ENCODE assay signal across 8 cellular contexts in the genomic region with DNA sequence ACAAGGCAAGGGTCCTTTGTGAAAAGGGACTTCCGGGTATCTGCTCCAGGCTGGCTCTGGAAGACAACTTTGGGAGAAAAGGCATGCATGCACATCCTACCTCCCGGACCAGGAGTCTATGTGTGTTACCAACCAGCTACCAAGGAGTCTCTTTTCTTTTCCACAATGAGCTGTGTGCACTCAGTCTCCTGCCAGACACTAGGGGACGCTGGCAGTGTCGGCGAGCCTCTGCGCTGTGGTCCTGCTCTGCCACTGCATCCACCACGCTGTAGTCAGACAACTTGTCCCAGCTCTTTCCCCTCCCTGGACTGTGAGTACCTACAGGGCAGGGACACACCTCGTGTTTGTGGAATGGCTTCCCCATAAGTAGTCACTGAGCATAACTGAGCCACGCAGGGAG. TPM values are rescaled to one million over a fixed set of nuclear protein-coding genes. Genes with fewer than 3 reads are reported as not detected.
DNase-seq lines count a peak whose midpoint lies in the region; TF ChIP-seq lines count a peak whose summit lies in the region.

No MANE protein-coding gene starts in this region.

- no peak overlapping the region for H3K27ac Mint-ChIP-seq in CD14-positive monocyte

- H3K27me3 ChIP-seq in brain microvascular endothelial cell (replicated peaks) (no peaks in the 10 kb centered on the region), liver (ENCODE audit: control insufficient read depth in 4 of 4, insufficient read depth in 4 of 4, low read length in 3 of 4) (no peaks in the 10 kb centered on the region)

- in situ Hi-C loops in brain microvascular endothelial cell (cut with HindIII; ENCODE audit: low pct_ligation_motif_present, low sequenced_read_pairs) = no loop called here

- peak; percentile 23 to 61 for TF ChIP-seq RAD21 in liver (IDR thresholded peaks at IDR 0.05)

- TF ChIP-seq CTCF in CD14-positive monocyte (IDR thresholded peaks at IDR 0.05) = peak; percentile 65
- TF ChIP-seq CTCF in brain microvascular endothelial cell (IDR thresholded peaks at IDR 0.05; ENCODE audit: low read depth, low read length, missing control alignments) = peak; percentile 95
- TF ChIP-seq CTCF in liver (IDR thresholded peaks at IDR 0.05; ENCODE audit: low read depth, low read length, missing input control) = peak; percentile 38

- no peaks in the 10 kb centered on the region for H3K36me3 ChIP-seq in brain microvascular endothelial cell (replicated peaks)
- H3K36me3 ChIP-seq in liver (ENCODE audit: control insufficient read depth in 4 of 4, insufficient read depth in 3 of 4, low read depth in 1 of 4, low read length in 3 of 4) = no peaks in the 10 kb centered on the region

- H3K27me3 Mint-ChIP-seq in CD14-positive monocyte (ENCODE audit: low read depth in 3 of 3) = peaks cover 11 to 17% (median 17%) of the 10 kb centered on the region in 3 donors

- H3K4me3 ChIP-seq in brain microvascular endothelial cell (ENCODE audit: low read depth, low read length) (no peak overlapping the region), liver (ENCODE audit: low read depth in 1 of 3, low read length in 3 of 3) (no peak overlapping the region)

- peaks cover 0 to 8% (median 1%) of the 10 kb centered on the region in 4 donors for H3K4me1 ChIP-seq in liver (ENCODE audit: control insufficient read depth in 4 of 4, insufficient read depth in 4 of 4, low read length in 3 of 4)

- no peaks in the 10 kb centered on the region for H3K9me3 ChIP-seq in liver (ENCODE audit: control insufficient read depth in 4 of 4, low read length in 3 of 4)

- no peak overlapping the region for H3K27ac ChIP-seq in brain microvascular endothelial cell
- no peak overlapping the region for H3K27ac ChIP-seq in liver (ENCODE audit: low read depth in 1 of 2, low read length in 2 of 2)

- H3K9me3 Mint-ChIP-seq in CD14-positive monocyte = peaks cover 0 to 3% (median 0%) of the 10 kb centered on the region in 7 donors

- H3K4me3 Mint-ChIP-seq in CD14-positive monocyte = no peak overlapping the region

- WGBS in liver = 30% methylated on average over 9 of the region's 9 CpGs

- no peaks in the 10 kb centered on the region for H3K36me3 Mint-ChIP-seq in CD14-positive monocyte

- no peak overlapping the region for H3K9ac ChIP-seq in liver (ENCODE audit: low read depth in 1 of 2, low read length in 2 of 2)

- DNase-seq in CD14-positive monocyte (ENCODE audit: low spot score) (no peak), HEK293T (ENCODE audit: extremely low spot score) (peak; percentile 91), SHP77 treated with DMSO at 0.1 percent for 48 hours (lab: John Stamatoyannopoulos, UW) (peak; percentile 78), brain microvascular endothelial cell (peak; percentile 62), NOMO-1 treated with DMSO at 0.1 percent for 48 hours (lab: John Stamatoyannopoulos, UW; ENCODE audit: unreplicated experiment) (no peak), dedifferentiated amniotic fluid mesenchymal stem cell (ENCODE audit: extremely low spot score) (no peak), T-helper 9 cell (no peak)

- POLR2A ChIA-PET in HEK293T (lab: Yijun Ruan, JAX) = interaction anchor here (1.0 to 1.1 kb wide), 3 partner anchors 26 to 41 kb away, joined by 4 to 11 read pairs (median 5); a partner anchor contains a TSS

- intact Hi-C loops in CD14-positive monocyte (cut with micrococcal nuclease) = loop anchor here in 1 of 2 donors (2.0 kb wide), 1 partner anchor 25 kb away; no protein-coding TSS in a partner anchor

- CTCF ChIA-PET in HEK293T (lab: Yijun Ruan, JAX) = interaction anchor here (0.5 to 1.8 kb wide), 14 partner anchors 8 to 166 kb away, joined by 3 to 18 read pairs (median 4); a partner anchor contains a TSS

- H3K4me1 Mint-ChIP-seq in CD14-positive monocyte = peaks cover 4% of the 10 kb centered on the region

TF ChIP-seq in HEK293T, 16 proteins besides CTCF, POLR2A, EP300 and RAD21:
- TF ChIP-seq, protein P1, sequence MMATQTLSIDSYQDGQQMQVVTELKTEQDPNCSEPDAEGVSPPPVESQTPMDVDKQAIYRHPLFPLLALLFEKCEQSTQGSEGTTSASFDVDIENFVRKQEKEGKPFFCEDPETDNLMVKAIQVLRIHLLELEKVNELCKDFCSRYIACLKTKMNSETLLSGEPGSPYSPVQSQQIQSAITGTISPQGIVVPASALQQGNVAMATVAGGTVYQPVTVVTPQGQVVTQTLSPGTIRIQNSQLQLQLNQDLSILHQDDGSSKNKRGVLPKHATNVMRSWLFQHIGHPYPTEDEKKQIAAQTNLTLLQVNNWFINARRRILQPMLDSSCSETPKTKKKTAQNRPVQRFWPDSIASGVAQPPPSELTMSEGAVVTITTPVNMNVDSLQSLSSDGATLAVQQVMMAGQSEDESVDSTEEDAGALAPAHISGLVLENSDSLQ (IDR thresholded peaks at IDR 0.05) = no peak
- TF ChIP-seq SUZ12 (IDR thresholded peaks at IDR 0.05) (no peak), HDGF (IDR thresholded peaks at IDR 0.05; ENCODE audit: borderline replicate concordance) (peak; percentile 87; the same call in 1 of the 2 replicates), TARDBP (IDR thresholded peaks at IDR 0.05) (no peak), FOXA1 (IDR thresholded peaks at IDR 0.05) (no peak), ELF4 (IDR thresholded peaks at IDR 0.05) (no peak), L3MBTL2 (conservative IDR thresholded peaks at IDR 0.05) (no peak)
TF ChIP-seq in HEK293T: peak in this region for 1.

TF ChIP-seq in liver, 16 proteins besides CTCF, POLR2A, EP300 and RAD21:
- TF ChIP-seq GABPA (IDR thresholded peaks at IDR 0.05 in 1 of 2, conservative IDR thresholded peaks at IDR 0.05 in 1 of 2) = no peak
- TF ChIP-seq, protein P2, sequence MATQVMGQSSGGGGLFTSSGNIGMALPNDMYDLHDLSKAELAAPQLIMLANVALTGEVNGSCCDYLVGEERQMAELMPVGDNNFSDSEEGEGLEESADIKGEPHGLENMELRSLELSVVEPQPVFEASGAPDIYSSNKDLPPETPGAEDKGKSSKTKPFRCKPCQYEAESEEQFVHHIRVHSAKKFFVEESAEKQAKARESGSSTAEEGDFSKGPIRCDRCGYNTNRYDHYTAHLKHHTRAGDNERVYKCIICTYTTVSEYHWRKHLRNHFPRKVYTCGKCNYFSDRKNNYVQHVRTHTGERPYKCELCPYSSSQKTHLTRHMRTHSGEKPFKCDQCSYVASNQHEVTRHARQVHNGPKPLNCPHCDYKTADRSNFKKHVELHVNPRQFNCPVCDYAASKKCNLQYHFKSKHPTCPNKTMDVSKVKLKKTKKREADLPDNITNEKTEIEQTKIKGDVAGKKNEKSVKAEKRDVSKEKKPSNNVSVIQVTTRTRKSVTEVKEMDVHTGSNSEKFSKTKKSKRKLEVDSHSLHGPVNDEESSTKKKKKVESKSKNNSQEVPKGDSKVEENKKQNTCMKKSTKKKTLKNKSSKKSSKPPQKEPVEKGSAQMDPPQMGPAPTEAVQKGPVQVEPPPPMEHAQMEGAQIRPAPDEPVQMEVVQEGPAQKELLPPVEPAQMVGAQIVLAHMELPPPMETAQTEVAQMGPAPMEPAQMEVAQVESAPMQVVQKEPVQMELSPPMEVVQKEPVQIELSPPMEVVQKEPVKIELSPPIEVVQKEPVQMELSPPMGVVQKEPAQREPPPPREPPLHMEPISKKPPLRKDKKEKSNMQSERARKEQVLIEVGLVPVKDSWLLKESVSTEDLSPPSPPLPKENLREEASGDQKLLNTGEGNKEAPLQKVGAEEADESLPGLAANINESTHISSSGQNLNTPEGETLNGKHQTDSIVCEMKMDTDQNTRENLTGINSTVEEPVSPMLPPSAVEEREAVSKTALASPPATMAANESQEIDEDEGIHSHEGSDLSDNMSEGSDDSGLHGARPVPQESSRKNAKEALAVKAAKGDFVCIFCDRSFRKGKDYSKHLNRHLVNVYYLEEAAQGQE (IDR thresholded peaks at IDR 0.05) = no peak
- no peak for TF ChIP-seq NR2F2 (IDR thresholded peaks at IDR 0.05)
- no peak for TF ChIP-seq TAF1 (conservative IDR thresholded peaks at IDR 0.05)
- no peak for TF ChIP-seq JUND (IDR thresholded peaks at IDR 0.05)
- TF ChIP-seq, protein P3, sequence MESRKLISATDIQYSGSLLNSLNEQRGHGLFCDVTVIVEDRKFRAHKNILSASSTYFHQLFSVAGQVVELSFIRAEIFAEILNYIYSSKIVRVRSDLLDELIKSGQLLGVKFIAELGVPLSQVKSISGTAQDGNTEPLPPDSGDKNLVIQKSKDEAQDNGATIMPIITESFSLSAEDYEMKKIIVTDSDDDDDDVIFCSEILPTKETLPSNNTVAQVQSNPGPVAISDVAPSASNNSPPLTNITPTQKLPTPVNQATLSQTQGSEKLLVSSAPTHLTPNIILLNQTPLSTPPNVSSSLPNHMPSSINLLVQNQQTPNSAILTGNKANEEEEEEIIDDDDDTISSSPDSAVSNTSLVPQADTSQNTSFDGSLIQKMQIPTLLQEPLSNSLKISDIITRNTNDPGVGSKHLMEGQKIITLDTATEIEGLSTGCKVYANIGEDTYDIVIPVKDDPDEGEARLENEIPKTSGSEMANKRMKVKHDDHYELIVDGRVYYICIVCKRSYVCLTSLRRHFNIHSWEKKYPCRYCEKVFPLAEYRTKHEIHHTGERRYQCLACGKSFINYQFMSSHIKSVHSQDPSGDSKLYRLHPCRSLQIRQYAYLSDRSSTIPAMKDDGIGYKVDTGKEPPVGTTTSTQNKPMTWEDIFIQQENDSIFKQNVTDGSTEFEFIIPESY (IDR thresholded peaks at IDR 0.05) = no peak
- TF ChIP-seq HNF4G (IDR thresholded peaks at IDR 0.05) = no peak
- TF ChIP-seq FOXA1 (IDR thresholded peaks at IDR 0.05) = no peak
- TF ChIP-seq RXRA (IDR thresholded peaks at IDR 0.05) = no peak
- TF ChIP-seq, protein P4, sequence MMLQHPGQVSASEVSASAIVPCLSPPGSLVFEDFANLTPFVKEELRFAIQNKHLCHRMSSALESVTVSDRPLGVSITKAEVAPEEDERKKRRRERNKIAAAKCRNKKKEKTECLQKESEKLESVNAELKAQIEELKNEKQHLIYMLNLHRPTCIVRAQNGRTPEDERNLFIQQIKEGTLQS (IDR thresholded peaks at IDR 0.05) = no peak
- TF ChIP-seq, protein P5, sequence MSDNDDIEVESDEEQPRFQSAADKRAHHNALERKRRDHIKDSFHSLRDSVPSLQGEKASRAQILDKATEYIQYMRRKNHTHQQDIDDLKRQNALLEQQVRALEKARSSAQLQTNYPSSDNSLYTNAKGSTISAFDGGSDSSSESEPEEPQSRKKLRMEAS (IDR thresholded peaks at IDR 0.05) = no peak
TF ChIP-seq in liver: peak in this region for 0.

RNA-seq across cellular contexts. Expression of a gene that starts 5.1 kb away (rescaled TPM):
- polyA plus RNA-seq in CD14-positive monocyte (100 to 1,000 TPM; 374 to 414 TPM), liver (100 to 1,000 TPM in 1 of 2 donors, 10 to 100 TPM in 1; 93.1 to 245 TPM)
- total RNA-seq in liver = 100 to 1,000 TPM; 101 to 264 TPM

RNA-seq across cellular contexts. Expression of a gene that starts 27.7 kb away (rescaled TPM):
- polyA plus RNA-seq in CD14-positive monocyte (1 to 10 TPM; 2.3 to 2.9 TPM), liver (10 to 100 TPM in 1 of 2 donors, 1 to 10 TPM in 1; 7.4 to 17.8 TPM)
- total RNA-seq in liver = 10 to 100 TPM in 1 of 2 donors, 1 to 10 TPM in 1; 9.2 to 13.5 TPM

RNA-seq across cellular contexts. Expression of a gene that starts 28.7 kb away (rescaled TPM):
- polyA plus RNA-seq in CD14-positive monocyte = 100 to 1,000 TPM; 210 to 227 TPM
- 10 to 100 TPM; 30.4 to 42.9 TPM for total RNA-seq in liver
- 100 to 1,000 TPM; 115 to 152 TPM for polyA plus RNA-seq in liver

RNA-seq across cellular contexts. Expression of a gene that starts 35.1 kb away (rescaled TPM):
- polyA plus RNA-seq in CD14-positive monocyte (not detected), liver (1 to 10 TPM in 1 of 2 donors, under 1 TPM in 1; 0.82 to 2.0 TPM)
- 1 to 10 TPM in 1 of 2 donors, under 1 TPM in 1; 0.67 to 1.0 TPM for total RNA-seq in liver

RNA-seq across cellular contexts. Expression of a gene that starts 47.5 kb away (rescaled TPM):
- polyA plus RNA-seq in CD14-positive monocyte (10 to 100 TPM; 15.4 to 18.6 TPM), liver (1 to 10 TPM; 3.2 to 6.4 TPM)
- total RNA-seq in liver = 10 to 100 TPM; 14.1 to 59.1 TPM

Comparison
In these comparisons a context has a peak if more than half of its experiments do, and no peak if none do; other contexts are left out.
1. DNase-seq: peak in HEK293T (single experiment), SHP77 treated with DMSO at 0.1 percent for 48 hours (single experiment) and brain microvascular endothelial cell (single experiment); none in CD14-positive monocyte (single experiment), NOMO-1 treated with DMSO at 0.1 percent for 48 hours (single experiment), dedifferentiated amniotic fluid mesenchymal stem cell (single experiment) and T-helper 9 cell (single experiment).
2. CTCF ChIP-seq: peak in every context shown above with its lines; median percentile 95 in brain microvascular endothelial cell; 65 in CD14-positive monocyte; 38 in liver.